In the genomic region with DNA sequence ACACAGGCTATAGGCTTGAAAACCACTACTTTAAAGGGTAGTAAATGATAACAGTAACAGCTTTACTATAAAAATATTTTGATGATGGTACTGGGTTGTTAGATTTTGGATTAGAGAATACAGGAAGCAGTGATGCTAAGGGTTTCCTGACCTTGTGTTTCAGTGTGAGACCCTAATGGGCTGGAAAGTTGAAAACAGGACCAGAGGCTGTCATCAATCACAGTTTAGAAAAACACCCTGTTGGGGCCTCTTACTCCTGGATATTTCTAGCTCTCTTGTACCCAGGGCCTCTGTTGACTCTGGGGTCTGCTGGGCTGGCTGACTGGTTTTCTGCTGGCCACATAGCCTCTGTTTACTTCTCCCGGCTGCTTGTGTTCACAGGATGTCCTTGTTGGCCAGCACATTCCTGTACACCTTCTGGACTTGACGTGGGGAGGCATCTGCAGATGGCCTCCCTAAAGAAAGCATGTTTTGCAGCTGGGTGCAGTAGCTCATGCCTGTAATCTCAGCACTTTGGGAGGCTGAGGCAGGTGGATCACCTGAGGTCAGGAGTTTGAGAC, we compare ENCODE assay signal across 17 cellular contexts. TPM values are rescaled to one million over a fixed set of nuclear protein-coding genes. Genes with fewer than 3 reads are reported as not detected.
DNase-seq lines count a peak whose midpoint lies in the region; ATAC-seq and TF ChIP-seq lines count a peak whose summit lies in the region.
"Had no signal": no experiment of that assay in that cellular context is flagged by ENCODE, and none has a peak within 500 bp of the region (broad histone marks: within the 10 kb centered on the region; RNA-seq: fewer than 3 reads in every experiment).

No MANE protein-coding gene starts in this region.

- no peaks in the 10 kb centered on the region for H3K9me3 ChIP-seq in heart right ventricle
- no peaks in the 10 kb centered on the region for H3K9me3 ChIP-seq in esophagus muscularis mucosa
- H3K9me3 ChIP-seq in psoas muscle: no peaks in the 10 kb centered on the region
- no peaks in the 10 kb centered on the region for H3K9me3 ChIP-seq in uterus
- H3K9me3 ChIP-seq in Caco-2: no peaks in the 10 kb centered on the region
- H3K9me3 ChIP-seq: BE2C, SJCRH30 had no signal

- 57 to 58% methylated on average over 2 of the region's 2 CpGs for WGBS in heart right ventricle, 2 donors
- 82% methylated on average over 2 of the region's 2 CpGs for WGBS in esophagus muscularis mucosa
- WGBS in psoas muscle, 3 donors: 73 to 76% (median 76%) methylated on average over 2 of the region's 2 CpGs

- TF ChIP-seq CTCF in heart right ventricle (IDR thresholded peaks at IDR 0.05) (no peak), esophagus muscularis mucosa (IDR thresholded peaks at IDR 0.05) (no peak), psoas muscle (IDR thresholded peaks at IDR 0.05) (no peak), uterus (IDR thresholded peaks at IDR 0.05) (no peak), Caco-2 (IDR thresholded peaks at IDR 0.05; ENCODE audit: insufficient read depth in 1 of 2, low read depth in 1 of 2, low read length in 1 of 2, severe bottlenecking in 1 of 2, unreplicated experiment in 1 of 2) (no peak)

- H3K36me3 Mint-ChIP-seq in Caco-2 (ENCODE audit: insufficient read depth, unreplicated experiment): no peaks in the 10 kb centered on the region
- peaks cover 0 to 44% (median 22%) of the 10 kb centered on the region in 3 donors for H3K36me3 Mint-ChIP-seq in naive thymus-derived CD8-positive, alpha-beta T cell

- intact Hi-C loops in heart right ventricle (cut with DNase I): no loop called here
- intact Hi-C loops in left cardiac atrium (cut with DNase I): no loop called here
- intact Hi-C loops in esophagus muscularis mucosa (cut with DNase I): no loop called here
- intact Hi-C loops in psoas muscle (cut with DNase I): no loop called here
- intact Hi-C loops in uterus (cut with DNase I; ENCODE audit: low total_unique reads): no loop called here
- intact Hi-C loops in Caco-2 (cut with micrococcal nuclease; ENCODE audit: unreplicated experiment): no loop called here

- H3K4me1 ChIP-seq in heart right ventricle (peaks cover 8 to 38% (median 19%) of the 10 kb centered on the region in 9 donors), esophagus muscularis mucosa (peaks cover 18 to 22% (median 19%) of the 10 kb centered on the region in 4 donors), psoas muscle (no peaks in the 10 kb centered on the region), uterus (no peaks in the 10 kb centered on the region), Caco-2 (no peaks in the 10 kb centered on the region)
- H3K4me1 ChIP-seq: BE2C, SJCRH30 had no signal

- no peak overlapping the region for H3K4me3 ChIP-seq in heart right ventricle
- H3K4me3 ChIP-seq in esophagus muscularis mucosa: no peak overlapping the region
- H3K4me3 ChIP-seq in psoas muscle: no peak overlapping the region
- no peak overlapping the region for H3K4me3 ChIP-seq in uterus
- no peak overlapping the region for H3K4me3 ChIP-seq in Caco-2 (ENCODE audit: low read depth, low read length)
- H3K4me3 ChIP-seq: SJCRH30 had no signal

- H3K27me3 ChIP-seq in heart right ventricle (no peaks in the 10 kb centered on the region), esophagus muscularis mucosa (no peaks in the 10 kb centered on the region), psoas muscle (ENCODE audit: insufficient read depth in 3 of 3, low read length in 2 of 3) (no peaks in the 10 kb centered on the region), uterus (no peaks in the 10 kb centered on the region), Caco-2 (replicated peaks; ENCODE audit: control insufficient read depth, insufficient read depth, low read length) (no peaks in the 10 kb centered on the region)
- H3K27me3 ChIP-seq: BE2C, SJCRH30 had no signal

- peaks cover 8% of the 10 kb centered on the region for H3K4me1 Mint-ChIP-seq in Caco-2 (ENCODE audit: low read depth, unreplicated experiment)
- H3K4me1 Mint-ChIP-seq in naive thymus-derived CD8-positive, alpha-beta T cell: no peaks in the 10 kb centered on the region

- no TSS peak for BruUV-seq in Caco-2 (replicated peaks; lab: Mats Ljungman, UMichigan)

- ATAC-seq in heart right ventricle (peak in 1 of 8 donors; percentile 36), left cardiac atrium (no peak), psoas muscle (no peak)
- ATAC-seq in naive thymus-derived CD8-positive, alpha-beta T cell: no peak
- ATAC-seq: CD8-positive, alpha-beta T cell; HCT116 had no signal

- H3K27ac Mint-ChIP-seq in Caco-2 (ENCODE audit: unreplicated experiment): no peak overlapping the region
- H3K27ac Mint-ChIP-seq in naive thymus-derived CD8-positive, alpha-beta T cell: peak overlapping the region in 1 of 10 donors; percentile 9
- H3K27ac Mint-ChIP-seq: CD8-positive, alpha-beta T cell had no signal

- H3K9me3 Mint-ChIP-seq in Caco-2 (ENCODE audit: unreplicated experiment): no peaks in the 10 kb centered on the region
- H3K9me3 Mint-ChIP-seq in naive thymus-derived CD8-positive, alpha-beta T cell: no peaks in the 10 kb centered on the region
- H3K9me3 Mint-ChIP-seq: CD8-positive, alpha-beta T cell had no signal

- peaks cover 0 to 52% (median 7%) of the 10 kb centered on the region in 9 donors for H3K36me3 ChIP-seq in heart right ventricle
- H3K36me3 ChIP-seq in esophagus muscularis mucosa: peaks cover 0 to 23% (median 14%) of the 10 kb centered on the region in 4 donors
- peaks cover 0 to 7% of the 10 kb centered on the region in 2 donors for H3K36me3 ChIP-seq in psoas muscle (ENCODE audit: insufficient read depth in 1 of 2, low read depth in 1 of 2)
- H3K36me3 ChIP-seq in uterus: no peaks in the 10 kb centered on the region
- H3K36me3 ChIP-seq in Caco-2 (ENCODE audit: control insufficient read depth, insufficient read depth, low read length): no peaks in the 10 kb centered on the region
- H3K36me3 ChIP-seq: BE2C, SJCRH30 had no signal

- TF ChIP-seq EP300 in esophagus muscularis mucosa (IDR thresholded peaks at IDR 0.05): no peak

- POLR2A ChIA-PET in Caco-2 (lab: Charles Lee): no interaction called here
- POLR2A ChIA-PET in naive thymus-derived CD8-positive, alpha-beta T cell (lab: Charles Lee): no interaction called here

- DNase-seq in heart right ventricle (no peak), left cardiac atrium (no peak), esophagus muscularis mucosa (ENCODE audit: extremely low spot score) (no peak), psoas muscle (no peak), uterus (no peak), Caco-2 (no peak), NCI-H2107 treated with DMSO at 0.1 percent for 48 hours (lab: John Stamatoyannopoulos, UW; ENCODE audit: unreplicated experiment) (no peak)
- no peak for DNase-seq in naive thymus-derived CD8-positive, alpha-beta T cell
- DNase-seq: 8988T; BE2C; CD8-positive, alpha-beta T cell; DMS79 treated with DMSO at 0.1 percent for 48 hours; NCI-H1105 treated with DMSO at 0.1 percent for 48 hours; NCI-H187 treated with DMSO at 0.1 percent for 48 hours; RPMI8226; SJCRH30 had no signal

- CTCF ChIA-PET in Caco-2 (lab: Charles Lee): interaction anchor here (1.3 kb wide), 1 partner anchor 35 kb away, joined by 4 read pairs; no protein-coding TSS in a partner anchor

- H3K27ac ChIP-seq in heart right ventricle (peak overlapping the region; percentile 18 to 82 (median 75)), esophagus muscularis mucosa (replicated peaks in 1 of 4) (peak overlapping the region in 3 of 4 donors; percentile 19 to 61 (median 29)), psoas muscle (peak overlapping the region; percentile 33), uterus (peak overlapping the region; percentile 65 to 68)
- H3K27ac ChIP-seq: SJCRH30 had no signal

- no peaks in the 10 kb centered on the region for H3K27me3 Mint-ChIP-seq in Caco-2 (ENCODE audit: insufficient read depth, unreplicated experiment)
- H3K27me3 Mint-ChIP-seq in naive thymus-derived CD8-positive, alpha-beta T cell: no peaks in the 10 kb centered on the region

- H3K4me3 Mint-ChIP-seq in Caco-2 (ENCODE audit: unreplicated experiment): no peak overlapping the region
- H3K4me3 Mint-ChIP-seq in naive thymus-derived CD8-positive, alpha-beta T cell: no peak overlapping the region
- H3K4me3 Mint-ChIP-seq: CD8-positive, alpha-beta T cell had no signal

- TF ChIP-seq POLR2A in esophagus muscularis mucosa (IDR thresholded peaks at IDR 0.05; ENCODE audit: low read depth) (no peak), uterus (IDR thresholded peaks at IDR 0.05) (no peak)

RNA-seq across cellular contexts. Expression of a gene that starts 21.5 kb away (rescaled TPM):
- 1 to 10 TPM; 1.7 to 8.7 (median 4.0) TPM for total RNA-seq in heart right ventricle
- polyA plus RNA-seq in heart right ventricle: under 1 TPM; 0.52 to 0.88 TPM
- total RNA-seq in left cardiac atrium: 1 to 10 TPM; 3.0 to 4.7 TPM
- total RNA-seq in esophagus muscularis mucosa: 1 to 10 TPM; 1.8 to 4.1 (median 2.6) TPM
- total RNA-seq in psoas muscle: 1 to 10 TPM; 1.3 to 2.4 (median 1.6) TPM
- 1 to 10 TPM in 1 of 3 donors, under 1 TPM in 2; 0.37 to 1.4 (median 0.52) TPM for polyA plus RNA-seq in psoas muscle
- total RNA-seq in uterus: 10 to 100 TPM in 1 of 4 donors, 1 to 10 TPM in 3; 2.8 to 13.5 (median 6.9) TPM
- 2.4 and 2.5 TPM in 2 replicates for total RNA-seq in Caco-2 (2022)
- 1 to 10 TPM; 4.5 to 5.5 TPM for total RNA-seq in naive thymus-derived CD8-positive, alpha-beta T cell
- 1 to 10 TPM in 1 of 3 donors, under 1 TPM in 2; 0.51 to 1.2 (median 0.80) TPM for polyA plus RNA-seq in naive thymus-derived CD8-positive, alpha-beta T cell

RNA-seq across cellular contexts. Expression of a gene that starts 50.2 kb away (rescaled TPM):
- 1,000 to 10,000 TPM in 2 of 10 donors, 100 to 1,000 TPM in 8; 741 to 1,132 (median 846) TPM for total RNA-seq in heart right ventricle
- polyA plus RNA-seq in heart right ventricle: 1,000 to 10,000 TPM; 1,705 to 2,340 TPM
- 1,000 to 10,000 TPM; 1,134 to 1,265 TPM for total RNA-seq in left cardiac atrium
- 1,000 to 10,000 TPM in 3 of 4 donors, 100 to 1,000 TPM in 1; 941 to 1,713 (median 1,180) TPM for total RNA-seq in esophagus muscularis mucosa
- 1,000 to 10,000 TPM in 1 of 4 donors, 100 to 1,000 TPM in 3; 797 to 1,094 (median 945) TPM for total RNA-seq in psoas muscle
- 1,000 to 10,000 TPM; 1,121 to 2,172 (median 1,478) TPM for polyA plus RNA-seq in psoas muscle
- total RNA-seq in uterus: 1,000 to 10,000 TPM; 1,254 to 4,841 (median 2,523) TPM
- 1,720 and 1,761 TPM in 2 replicates for total RNA-seq in Caco-2 (2022)
- 1,000 to 10,000 TPM; 4,259 to 4,314 TPM for total RNA-seq in naive thymus-derived CD8-positive, alpha-beta T cell
- 1,000 to 10,000 TPM; 3,702 to 4,381 (median 4,381) TPM for polyA plus RNA-seq in naive thymus-derived CD8-positive, alpha-beta T cell
